1 cellular context compared by ENCODE assay signal in genomic region chr2:239162141-239162821, GRCh38.
TF ChIP-seq lines count a peak whose summit lies in the region.

No MANE protein-coding gene starts in this region.

TF ChIP-seq in IMR-90, 13 proteins besides CTCF, POLR2A, EP300 and RAD21:
- TF ChIP-seq NFE2L2 (IDR thresholded peaks at IDR 0.05; ENCODE audit: low read depth, low read length): no peak
- no peak for TF ChIP-seq MAZ (IDR thresholded peaks at IDR 0.05; ENCODE audit: borderline replicate concordance, low read depth, low read length)
- no peak for TF ChIP-seq BHLHE40 (IDR thresholded peaks at IDR 0.05; ENCODE audit: low read depth, low read length)
- no peak for TF ChIP-seq CHD1 (IDR thresholded peaks at IDR 0.05; ENCODE audit: low read depth, low read length)
